ENCODE assay signal across 10 cellular contexts in the genomic region with DNA sequence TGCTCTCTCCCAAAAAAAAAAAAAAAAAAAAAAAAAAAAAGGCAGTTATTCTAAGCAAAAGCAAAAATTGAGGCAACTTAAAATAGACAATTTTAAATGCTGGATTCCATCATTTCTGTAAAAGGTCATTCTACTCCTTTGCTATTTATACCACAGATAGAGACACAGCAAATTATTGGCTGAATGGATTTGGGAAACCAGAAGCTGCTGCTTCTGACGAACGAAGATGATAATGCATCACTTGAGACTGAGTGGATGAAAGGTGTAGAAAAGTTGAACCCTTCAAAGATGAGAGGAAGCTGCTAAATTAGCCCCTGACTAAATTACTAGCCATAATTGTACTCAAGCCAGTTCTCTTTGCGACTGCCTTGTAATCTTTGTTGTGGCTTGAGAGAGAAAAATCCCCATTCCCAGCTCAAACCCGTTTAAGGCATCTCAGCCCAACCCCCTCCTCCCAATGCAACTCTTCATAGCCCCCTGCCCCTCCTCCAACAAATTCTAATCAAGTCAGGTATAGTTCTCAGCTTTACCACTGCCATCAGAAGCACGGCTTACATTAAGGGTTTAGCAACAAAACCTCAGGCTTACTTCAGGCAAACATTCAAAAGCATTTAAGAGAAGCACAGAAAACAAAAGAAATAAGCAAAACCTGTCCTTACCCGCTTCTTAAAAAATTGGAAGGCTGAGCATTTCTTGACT. TPM values are rescaled to one million over a fixed set of nuclear protein-coding genes. Genes with fewer than 3 reads are reported as not detected.
DNase-seq lines count a peak whose midpoint lies in the region; ATAC-seq and TF ChIP-seq lines count a peak whose summit lies in the region.
"Had no signal": no experiment of that assay in that cellular context is flagged by ENCODE, and none has a peak within 500 bp of the region (broad histone marks: within the 10 kb centered on the region; RNA-seq: fewer than 3 reads in every experiment).

No MANE protein-coding gene starts in this region.

- no peak for DNase-seq in AG09309 (ENCODE audit: low read depth)
- DNase-seq in choroid plexus epithelial cell (ENCODE audit: low read depth) = no peak
- DNase-seq in naive thymus-derived CD4-positive, alpha-beta T cell = no peak
- no peak for DNase-seq in posterior vena cava (ENCODE audit: low spot score)
- DNase-seq in left lobe of liver (ENCODE audit: low spot score) = no peak
- DNase-seq in stimulated activated CD4-positive, alpha-beta T cell treated with anti-CD3 and anti-CD28 coated beads, Interleukin-4, amount 100 ng/mL, for 4 hours = no peak

- H3K27ac ChIP-seq in HUES48 (ENCODE audit: low read depth, low read length) = no peak overlapping the region
- no peak overlapping the region for H3K27ac ChIP-seq in naive thymus-derived CD4-positive, alpha-beta T cell (ENCODE audit: low read depth, low read length)
- H3K27ac ChIP-seq: HL-60, SK-N-MC had no signal

- no peaks in the 10 kb centered on the region for H3K36me3 ChIP-seq in HUES48 (ENCODE audit: control insufficient read depth, insufficient read depth, low read length)
- no peaks in the 10 kb centered on the region for H3K36me3 ChIP-seq in naive thymus-derived CD4-positive, alpha-beta T cell (ENCODE audit: control insufficient read depth in 2 of 3, insufficient read depth in 3 of 3, low read length in 3 of 3)

- H3K9me3 Mint-ChIP-seq in naive thymus-derived CD4-positive, alpha-beta T cell = peaks cover 0 to 7% (median 0%) of the 10 kb centered on the region in 11 donors

- H3K4me3 ChIP-seq in AG09309 (ENCODE audit: control insufficient read depth, low read depth, low read length) = peak overlapping the region; percentile 68
- H3K4me3 ChIP-seq in HUES48 (ENCODE audit: low read depth, low read length) = peak overlapping the region; percentile 72
- peak overlapping the region; percentile 72 for H3K4me3 ChIP-seq in choroid plexus epithelial cell (ENCODE audit: low read depth, low read length)
- peak overlapping the region; percentile 68 for H3K4me3 ChIP-seq in naive thymus-derived CD4-positive, alpha-beta T cell (ENCODE audit: low read length)

- H3K27me3 ChIP-seq in HUES48 (ENCODE audit: control insufficient read depth, insufficient read depth, low read length) = peaks cover 26% of the 10 kb centered on the region
- no peaks in the 10 kb centered on the region for H3K27me3 ChIP-seq in naive thymus-derived CD4-positive, alpha-beta T cell (ENCODE audit: control insufficient read depth in 2 of 2, insufficient read depth in 2 of 2, low read length in 2 of 2)

- H3K9me3 ChIP-seq in HUES48 (ENCODE audit: control insufficient read depth, insufficient read depth, low read length) = no peaks in the 10 kb centered on the region
- H3K9me3 ChIP-seq in naive thymus-derived CD4-positive, alpha-beta T cell (ENCODE audit: control insufficient read depth in 2 of 3, low read length in 3 of 3) = no peaks in the 10 kb centered on the region

- H3K9ac ChIP-seq in HUES48 (ENCODE audit: low read depth, low read length) = no peak overlapping the region; the same call in 1 of the 2 replicates

- peaks cover 0 to 56% (median 21%) of the 10 kb centered on the region in 5 donors for H3K27me3 Mint-ChIP-seq in naive thymus-derived CD4-positive, alpha-beta T cell

- POLR2A ChIA-PET in naive thymus-derived CD4-positive, alpha-beta T cell (lab: Charles Lee) = interaction anchor here (0.6 to 1.8 kb wide), 3 partner anchors 10 to 142 kb away, joined by 3 to 7 read pairs (median 4); no protein-coding TSS in a partner anchor

- CTCF ChIA-PET in naive thymus-derived CD4-positive, alpha-beta T cell (lab: Charles Lee) = interaction anchor here (1.2 kb wide), 1 partner anchor 36 kb away, joined by 3 read pairs; no protein-coding TSS in a partner anchor

- peaks cover 2 to 49% (median 29%) of the 10 kb centered on the region in 7 donors for H3K4me1 Mint-ChIP-seq in naive thymus-derived CD4-positive, alpha-beta T cell

- peaks cover 0 to 17% (median 0%) of the 10 kb centered on the region in 5 donors for H3K36me3 Mint-ChIP-seq in naive thymus-derived CD4-positive, alpha-beta T cell

- ATAC-seq in naive thymus-derived CD4-positive, alpha-beta T cell = no peak
- ATAC-seq in left lobe of liver (no peak), HG03139 (IDR thresholded peaks at IDR 0.05; ENCODE audit: unreplicated experiment) (no peak)

- intact Hi-C loops in naive thymus-derived CD4-positive, alpha-beta T cell (cut with micrococcal nuclease) = loop anchor here (1.0 to 10.0 kb wide), 5 partner anchors 28 to 328 kb away; no protein-coding TSS in a partner anchor
- intact Hi-C loops in posterior vena cava (cut with DNase I) = loop anchor here in 1 of 2 donors (10.0 kb wide), 1 partner anchor 1858 kb away; no protein-coding TSS in a partner anchor

- peak overlapping the region in 4 of 9 donors; percentile 60 to 84 (median 77) for H3K27ac Mint-ChIP-seq in naive thymus-derived CD4-positive, alpha-beta T cell

- no peak for TF ChIP-seq CTCF in AG09309 (IDR thresholded peaks at IDR 0.05; ENCODE audit: control insufficient read depth, insufficient read depth, low read depth, low read length, missing control alignments)
- no peak for TF ChIP-seq CTCF in choroid plexus epithelial cell (conservative IDR thresholded peaks at IDR 0.05; ENCODE audit: low read depth, low read length)

- H3K4me3 Mint-ChIP-seq in naive thymus-derived CD4-positive, alpha-beta T cell = peak overlapping the region; percentile 85 to 99 (median 91)

- H3K4me1 ChIP-seq in HUES48 (ENCODE audit: control insufficient read depth, insufficient read depth, low read length) = peaks cover 51% of the 10 kb centered on the region
- H3K4me1 ChIP-seq in naive thymus-derived CD4-positive, alpha-beta T cell (ENCODE audit: control insufficient read depth in 2 of 2, insufficient read depth in 2 of 2, low read length in 2 of 2) = peaks cover 0 to 6% of the 10 kb centered on the region in 2 donors

RNA-seq across cellular contexts. Expression of gene SGK1, which starts 1.0 kb away (rescaled TPM):
- 100 to 1,000 TPM in 2 of 5 experiments, 10 to 100 TPM in 3; 16.4 to 443 (median 32.4) TPM for total RNA-seq in naive thymus-derived CD4-positive, alpha-beta T cell
- 1 to 10 TPM; 6.9 to 8.0 TPM for polyA plus RNA-seq in naive thymus-derived CD4-positive, alpha-beta T cell
- total RNA-seq in posterior vena cava (100 to 1,000 TPM in 1 of 2 donors, 10 to 100 TPM in 1; 61.1 to 143 TPM), left lobe of liver (23.1 TPM)
